1 cellular context compared by ENCODE assay signal in the genomic region with DNA sequence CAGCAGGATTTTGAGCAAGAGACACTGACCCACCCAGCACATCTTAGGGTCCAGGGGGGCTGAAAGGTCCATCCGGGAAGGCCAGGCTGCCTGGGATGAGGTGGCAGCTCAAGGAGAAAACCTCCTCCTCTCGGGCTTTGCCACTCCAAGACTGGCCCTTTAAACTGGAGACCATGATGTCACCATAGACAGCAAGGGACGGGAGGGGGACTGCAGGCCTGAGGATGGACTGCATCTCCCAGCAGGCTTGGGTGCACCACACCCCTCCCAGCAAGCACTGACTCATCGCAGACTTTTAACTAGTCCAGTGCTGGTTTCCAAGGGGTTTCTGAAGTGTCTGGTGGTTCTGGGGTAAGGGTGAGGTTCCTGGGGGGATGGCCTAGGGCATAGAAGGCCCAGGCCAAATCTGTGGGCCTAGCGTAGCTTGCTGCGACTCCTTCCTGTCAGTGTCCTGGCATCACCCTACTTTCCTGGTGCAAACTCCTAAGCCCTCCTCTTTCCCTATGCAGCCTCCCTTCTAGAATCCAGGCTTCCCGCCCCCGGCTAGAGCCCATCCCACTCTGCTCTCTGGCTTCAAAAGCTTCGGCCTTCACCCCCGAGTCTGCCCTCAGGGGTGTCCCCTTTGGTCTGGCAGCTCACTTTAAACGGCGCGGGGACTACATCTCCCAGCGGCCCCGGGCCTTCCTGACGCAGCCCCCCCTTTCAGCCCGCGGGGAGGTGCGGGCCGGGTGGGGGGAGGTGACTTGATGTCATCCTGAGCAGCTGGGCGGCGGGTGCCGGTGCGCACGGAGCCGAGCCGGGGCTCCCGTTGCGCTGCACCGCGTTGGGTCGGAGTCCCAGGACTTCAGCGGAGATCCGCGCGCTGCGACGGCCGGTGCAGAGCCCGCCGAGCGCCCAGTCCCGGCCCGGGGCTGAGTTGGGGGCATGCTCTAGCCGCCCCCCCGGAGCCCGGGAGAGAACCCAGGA.
A peak's percentile ranks its signal among the peaks of the same experiment; 100 is the strongest.
TF ChIP-seq lines count a peak whose summit lies in the region.

A gene (plus strand): TSS at position 746 of the 966 bp plus-strand sequence. CDS start 1,046 bp downstream, outside the sequence.

TF ChIP-seq in HepG2, 621 proteins besides CTCF, POLR2A, EP300 and RAD21 (continued from another document and continues in another):
- TF ChIP-seq, protein P1, sequence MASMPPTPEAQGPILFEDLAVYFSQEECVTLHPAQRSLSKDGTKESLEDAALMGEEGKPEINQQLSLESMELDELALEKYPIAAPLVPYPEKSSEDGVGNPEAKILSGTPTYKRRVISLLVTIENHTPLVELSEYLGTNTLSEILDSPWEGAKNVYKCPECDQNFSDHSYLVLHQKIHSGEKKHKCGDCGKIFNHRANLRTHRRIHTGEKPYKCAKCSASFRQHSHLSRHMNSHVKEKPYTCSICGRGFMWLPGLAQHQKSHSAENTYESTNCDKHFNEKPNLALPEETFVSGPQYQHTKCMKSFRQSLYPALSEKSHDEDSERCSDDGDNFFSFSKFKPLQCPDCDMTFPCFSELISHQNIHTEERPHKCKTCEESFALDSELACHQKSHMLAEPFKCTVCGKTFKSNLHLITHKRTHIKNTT (CRISPR knock-in tag; IDR thresholded peaks at IDR 0.05): no peak
- TF ChIP-seq ZNF549 (CRISPR knock-in tag; IDR thresholded peaks at IDR 0.05): no peak
- TF ChIP-seq, protein P2, sequence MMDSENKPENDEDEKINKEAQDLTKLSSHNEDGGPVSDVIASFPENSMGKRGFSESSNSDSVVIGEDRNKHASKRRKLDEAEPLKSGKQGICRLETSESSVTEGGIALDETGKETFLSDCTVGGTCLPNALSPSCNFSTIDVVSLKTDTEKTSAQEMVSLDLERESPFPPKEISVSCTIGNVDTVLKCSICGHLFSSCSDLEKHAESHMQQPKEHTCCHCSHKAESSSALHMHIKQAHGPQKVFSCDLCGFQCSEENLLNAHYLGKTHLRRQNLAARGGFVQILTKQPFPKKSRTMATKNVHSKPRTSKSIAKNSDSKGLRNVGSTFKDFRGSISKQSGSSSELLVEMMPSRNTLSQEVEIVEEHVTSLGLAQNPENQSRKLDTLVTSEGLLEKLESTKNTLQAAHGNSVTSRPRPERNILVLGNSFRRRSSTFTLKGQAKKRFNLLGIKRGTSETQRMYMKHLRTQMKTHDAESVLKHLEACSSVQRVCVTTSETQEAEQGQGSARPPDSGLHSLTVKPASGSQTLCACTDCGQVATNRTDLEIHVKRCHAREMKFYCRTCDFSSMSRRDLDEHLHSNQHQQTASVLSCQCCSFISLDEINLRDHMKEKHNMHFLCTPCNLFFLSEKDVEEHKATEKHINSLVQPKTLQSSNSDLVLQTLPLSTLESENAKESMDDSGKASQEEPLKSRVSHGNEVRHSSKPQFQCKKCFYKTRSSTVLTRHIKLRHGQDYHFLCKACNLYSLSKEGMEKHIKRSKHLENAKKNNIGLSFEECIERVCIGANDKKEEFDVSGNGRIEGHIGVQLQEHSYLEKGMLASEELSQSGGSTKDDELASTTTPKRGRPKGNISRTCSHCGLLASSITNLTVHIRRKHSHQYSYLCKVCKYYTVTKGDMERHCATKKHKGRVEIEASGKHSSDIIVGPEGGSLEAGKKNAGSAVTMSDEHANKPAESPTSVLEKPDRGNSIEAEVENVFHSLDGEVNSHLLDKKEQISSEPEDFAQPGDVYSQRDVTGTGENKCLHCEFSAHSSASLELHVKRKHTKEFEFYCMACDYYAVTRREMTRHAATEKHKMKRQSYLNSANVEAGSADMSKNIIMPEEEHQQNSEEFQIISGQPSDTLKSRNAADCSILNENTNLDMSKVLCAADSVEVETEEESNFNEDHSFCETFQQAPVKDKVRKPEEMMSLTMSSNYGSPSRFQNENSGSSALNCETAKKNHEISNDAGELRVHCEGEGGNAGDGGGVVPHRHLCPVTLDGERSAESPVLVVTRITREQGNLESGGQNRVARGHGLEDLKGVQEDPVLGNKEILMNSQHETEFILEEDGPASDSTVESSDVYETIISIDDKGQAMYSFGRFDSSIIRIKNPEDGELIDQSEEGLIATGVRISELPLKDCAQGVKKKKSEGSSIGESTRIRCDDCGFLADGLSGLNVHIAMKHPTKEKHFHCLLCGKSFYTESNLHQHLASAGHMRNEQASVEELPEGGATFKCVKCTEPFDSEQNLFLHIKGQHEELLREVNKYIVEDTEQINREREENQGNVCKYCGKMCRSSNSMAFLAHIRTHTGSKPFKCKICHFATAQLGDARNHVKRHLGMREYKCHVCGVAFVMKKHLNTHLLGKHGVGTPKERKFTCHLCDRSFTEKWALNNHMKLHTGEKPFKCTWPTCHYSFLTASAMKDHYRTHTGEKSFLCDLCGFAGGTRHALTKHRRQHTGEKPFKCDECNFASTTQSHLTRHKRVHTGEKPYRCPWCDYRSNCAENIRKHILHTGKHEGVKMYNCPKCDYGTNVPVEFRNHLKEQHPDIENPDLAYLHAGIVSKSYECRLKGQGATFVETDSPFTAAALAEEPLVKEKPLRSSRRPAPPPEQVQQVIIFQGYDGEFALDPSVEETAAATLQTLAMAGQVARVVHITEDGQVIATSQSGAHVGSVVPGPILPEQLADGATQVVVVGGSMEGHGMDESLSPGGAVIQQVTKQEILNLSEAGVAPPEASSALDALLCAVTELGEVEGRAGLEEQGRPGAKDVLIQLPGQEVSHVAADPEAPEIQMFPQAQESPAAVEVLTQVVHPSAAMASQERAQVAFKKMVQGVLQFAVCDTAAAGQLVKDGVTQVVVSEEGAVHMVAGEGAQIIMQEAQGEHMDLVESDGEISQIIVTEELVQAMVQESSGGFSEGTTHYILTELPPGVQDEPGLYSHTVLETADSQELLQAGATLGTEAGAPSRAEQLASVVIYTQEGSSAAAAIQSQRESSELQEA (CRISPR knock-in tag; IDR thresholded peaks at IDR 0.05; ENCODE audit: not compliant biosample characterization): no peak
- peak; percentile 55; the same call in 1 of the 2 replicates for TF ChIP-seq TARDBP (CRISPR knock-in tag; IDR thresholded peaks at IDR 0.05)
- no peak for TF ChIP-seq GZF1 (CRISPR knock-in tag; IDR thresholded peaks at IDR 0.05)
- peak; percentile 57; the same call in 1 of the 2 replicates for TF ChIP-seq ARHGAP35 (CRISPR knock-in tag; IDR thresholded peaks at IDR 0.05; ENCODE audit: borderline replicate concordance)
- no peak for TF ChIP-seq ZNF282 (IDR thresholded peaks at IDR 0.05; ENCODE audit: partially characterized antibody)
- no peak for TF ChIP-seq RFX5 (IDR thresholded peaks at IDR 0.05; ENCODE audit: low read depth, low read length)
- TF ChIP-seq ATF7-NPFF (CRISPR knock-in tag; IDR thresholded peaks at IDR 0.05; ENCODE audit: low read depth): no peak; the same call in 1 of the 2 replicates
- TF ChIP-seq GPN1 (CRISPR knock-in tag; IDR thresholded peaks at IDR 0.05; ENCODE audit: borderline replicate concordance): no peak
- no peak for TF ChIP-seq NR3C1 (CRISPR knock-in tag; IDR thresholded peaks at IDR 0.05)
- peak; percentile 55 for TF ChIP-seq HNRNPK (IDR thresholded peaks at IDR 0.05; ENCODE audit: low read depth, low read length, poor library complexity, severe bottlenecking)
- no peak for TF ChIP-seq RELA (CRISPR knock-in tag; IDR thresholded peaks at IDR 0.05)
- TF ChIP-seq, protein P3, sequence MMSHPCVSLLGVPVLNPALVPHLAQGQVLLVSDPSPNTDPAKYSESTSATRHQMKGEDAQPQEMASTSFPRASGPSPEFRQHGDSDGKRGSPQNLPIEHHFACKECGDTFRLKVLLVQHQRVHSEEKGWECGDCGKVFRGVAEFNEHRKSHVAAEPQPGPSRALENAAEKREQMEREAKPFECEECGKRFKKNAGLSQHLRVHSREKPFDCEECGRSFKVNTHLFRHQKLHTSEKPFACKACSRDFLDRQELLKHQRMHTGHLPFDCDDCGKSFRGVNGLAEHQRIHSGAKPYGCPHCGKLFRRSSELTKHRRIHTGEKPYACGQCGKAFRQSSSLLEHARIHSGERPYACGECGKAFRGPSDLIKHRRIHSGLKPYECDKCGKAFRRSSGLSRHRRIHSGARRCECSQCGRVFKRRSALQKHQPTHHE (CRISPR knock-in tag; IDR thresholded peaks at IDR 0.05; ENCODE audit: borderline replicate concordance): no peak
- TF ChIP-seq ZNF615 (CRISPR knock-in tag; IDR thresholded peaks at IDR 0.05; ENCODE audit: borderline replicate concordance): no peak
- no peak for TF ChIP-seq ZNF891 (CRISPR knock-in tag; IDR thresholded peaks at IDR 0.05)
- TF ChIP-seq, protein P4, sequence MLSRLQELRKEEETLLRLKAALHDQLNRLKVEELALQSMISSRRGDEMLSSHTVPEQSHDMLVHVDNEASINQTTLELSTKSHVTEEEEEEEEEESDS (CRISPR knock-in tag; IDR thresholded peaks at IDR 0.05; ENCODE audit: borderline replicate concordance): no peak
- TF ChIP-seq ZNF460 (CRISPR knock-in tag; IDR thresholded peaks at IDR 0.05; ENCODE audit: borderline replicate concordance): peak; percentile 77
- no peak for TF ChIP-seq MAFG (CRISPR knock-in tag; IDR thresholded peaks at IDR 0.05)
- no peak for TF ChIP-seq ZNF230 (CRISPR knock-in tag; IDR thresholded peaks at IDR 0.05)
- TF ChIP-seq, protein P5, sequence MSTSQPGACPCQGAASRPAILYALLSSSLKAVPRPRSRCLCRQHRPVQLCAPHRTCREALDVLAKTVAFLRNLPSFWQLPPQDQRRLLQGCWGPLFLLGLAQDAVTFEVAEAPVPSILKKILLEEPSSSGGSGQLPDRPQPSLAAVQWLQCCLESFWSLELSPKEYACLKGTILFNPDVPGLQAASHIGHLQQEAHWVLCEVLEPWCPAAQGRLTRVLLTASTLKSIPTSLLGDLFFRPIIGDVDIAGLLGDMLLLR (CRISPR knock-in tag; IDR thresholded peaks at IDR 0.05): peak; percentile 73; the same call in 1 of the 2 replicates
- no peak for TF ChIP-seq NONO (IDR thresholded peaks at IDR 0.05)
- TF ChIP-seq NONO (CRISPR knock-in tag; conservative IDR thresholded peaks at IDR 0.05): no peak; the same call in 1 of the 2 replicates
- no peak for TF ChIP-seq MED1 (CRISPR knock-in tag; IDR thresholded peaks at IDR 0.05)
- peak; percentile 37 for TF ChIP-seq YY1 (IDR thresholded peaks at IDR 0.05; ENCODE audit: insufficient read depth, insufficient replicate concordance, low read depth, low read length)
- TF ChIP-seq TEAD2 (CRISPR knock-in tag; IDR thresholded peaks at IDR 0.05): no peak
- TF ChIP-seq, protein P6, sequence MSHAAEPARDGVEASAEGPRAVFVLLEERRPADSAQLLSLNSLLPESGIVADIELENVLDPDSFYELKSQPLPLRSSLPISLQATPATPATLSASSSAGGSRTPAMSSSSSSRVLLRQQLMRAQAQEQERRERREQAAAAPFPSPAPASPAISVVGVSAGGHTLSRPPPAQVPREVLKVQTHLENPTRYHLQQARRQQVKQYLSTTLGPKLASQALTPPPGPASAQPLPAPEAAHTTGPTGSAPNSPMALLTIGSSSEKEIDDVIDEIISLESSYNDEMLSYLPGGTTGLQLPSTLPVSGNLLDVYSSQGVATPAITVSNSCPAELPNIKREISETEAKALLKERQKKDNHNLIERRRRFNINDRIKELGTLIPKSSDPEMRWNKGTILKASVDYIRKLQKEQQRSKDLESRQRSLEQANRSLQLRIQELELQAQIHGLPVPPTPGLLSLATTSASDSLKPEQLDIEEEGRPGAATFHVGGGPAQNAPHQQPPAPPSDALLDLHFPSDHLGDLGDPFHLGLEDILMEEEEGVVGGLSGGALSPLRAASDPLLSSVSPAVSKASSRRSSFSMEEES (CRISPR knock-in tag; IDR thresholded peaks at IDR 0.05): no peak; the same call in 1 of the 2 replicates
- no peak for TF ChIP-seq ZNF138 (CRISPR knock-in tag; IDR thresholded peaks at IDR 0.05; ENCODE audit: low read depth)
- TF ChIP-seq FOXO1 (CRISPR knock-in tag; IDR thresholded peaks at IDR 0.05): peak; percentile 8; the same call in 1 of the 2 replicates
- no peak for TF ChIP-seq REL (CRISPR knock-in tag; conservative IDR thresholded peaks at IDR 0.05)
- TF ChIP-seq, protein P7, sequence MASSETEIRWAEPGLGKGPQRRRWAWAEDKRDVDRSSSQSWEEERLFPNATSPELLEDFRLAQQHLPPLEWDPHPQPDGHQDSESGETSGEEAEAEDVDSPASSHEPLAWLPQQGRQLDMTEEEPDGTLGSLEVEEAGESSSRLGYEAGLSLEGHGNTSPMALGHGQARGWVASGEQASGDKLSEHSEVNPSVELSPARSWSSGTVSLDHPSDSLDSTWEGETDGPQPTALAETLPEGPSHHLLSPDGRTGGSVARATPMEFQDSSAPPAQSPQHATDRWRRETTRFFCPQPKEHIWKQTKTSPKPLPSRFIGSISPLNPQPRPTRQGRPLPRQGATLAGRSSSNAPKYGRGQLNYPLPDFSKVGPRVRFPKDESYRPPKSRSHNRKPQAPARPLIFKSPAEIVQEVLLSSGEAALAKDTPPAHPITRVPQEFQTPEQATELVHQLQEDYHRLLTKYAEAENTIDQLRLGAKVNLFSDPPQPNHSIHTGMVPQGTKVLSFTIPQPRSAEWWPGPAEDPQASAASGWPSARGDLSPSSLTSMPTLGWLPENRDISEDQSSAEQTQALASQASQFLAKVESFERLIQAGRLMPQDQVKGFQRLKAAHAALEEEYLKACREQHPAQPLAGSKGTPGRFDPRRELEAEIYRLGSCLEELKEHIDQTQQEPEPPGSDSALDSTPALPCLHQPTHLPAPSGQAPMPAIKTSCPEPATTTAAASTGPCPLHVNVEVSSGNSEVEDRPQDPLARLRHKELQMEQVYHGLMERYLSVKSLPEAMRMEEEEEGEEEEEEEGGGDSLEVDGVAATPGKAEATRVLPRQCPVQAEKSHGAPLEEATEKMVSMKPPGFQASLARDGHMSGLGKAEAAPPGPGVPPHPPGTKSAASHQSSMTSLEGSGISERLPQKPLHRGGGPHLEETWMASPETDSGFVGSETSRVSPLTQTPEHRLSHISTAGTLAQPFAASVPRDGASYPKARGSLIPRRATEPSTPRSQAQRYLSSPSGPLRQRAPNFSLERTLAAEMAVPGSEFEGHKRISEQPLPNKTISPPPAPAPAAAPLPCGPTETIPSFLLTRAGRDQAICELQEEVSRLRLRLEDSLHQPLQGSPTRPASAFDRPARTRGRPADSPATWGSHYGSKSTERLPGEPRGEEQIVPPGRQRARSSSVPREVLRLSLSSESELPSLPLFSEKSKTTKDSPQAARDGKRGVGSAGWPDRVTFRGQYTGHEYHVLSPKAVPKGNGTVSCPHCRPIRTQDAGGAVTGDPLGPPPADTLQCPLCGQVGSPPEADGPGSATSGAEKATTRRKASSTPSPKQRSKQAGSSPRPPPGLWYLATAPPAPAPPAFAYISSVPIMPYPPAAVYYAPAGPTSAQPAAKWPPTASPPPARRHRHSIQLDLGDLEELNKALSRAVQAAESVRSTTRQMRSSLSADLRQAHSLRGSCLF (CRISPR knock-in tag; IDR thresholded peaks at IDR 0.05; ENCODE audit: borderline replicate concordance): no peak
- no peak for TF ChIP-seq FIP1L1 (IDR thresholded peaks at IDR 0.05; ENCODE audit: borderline replicate concordance, insufficient read depth, low read depth, low read length)
- no peak for TF ChIP-seq SIX1 (CRISPR knock-in tag; IDR thresholded peaks at IDR 0.05; ENCODE audit: borderline replicate concordance)
- TF ChIP-seq ZNF713 (CRISPR knock-in tag; IDR thresholded peaks at IDR 0.05): no peak
- peak; percentile 37; the same call in 1 of the 2 replicates for TF ChIP-seq GATAD1 (CRISPR knock-in tag; IDR thresholded peaks at IDR 0.05)
- no peak for TF ChIP-seq KLF11 (CRISPR knock-in tag; IDR thresholded peaks at IDR 0.05)
- no peak for TF ChIP-seq ZNF577 (CRISPR knock-in tag; IDR thresholded peaks at IDR 0.05; ENCODE audit: borderline replicate concordance, low read depth)
- peak; percentile 42 for TF ChIP-seq NFYC (CRISPR knock-in tag; IDR thresholded peaks at IDR 0.05)
- TF ChIP-seq POLR2AphosphoS5 (IDR thresholded peaks at IDR 0.05; ENCODE audit: low read depth, low read length): no peak
- TF ChIP-seq RBFOX2 (IDR thresholded peaks at IDR 0.05; ENCODE audit: low read depth, low read length): 0 out of 2 replicates have a peak, but pooled peaks have one; percentile 46
- TF ChIP-seq GATAD2A (CRISPR knock-in tag; IDR thresholded peaks at IDR 0.05): 0 out of 2 replicates have a peak, but pooled peaks have one; percentile 21
